ENCODE assay signal across 1 cellular context in genomic region chrX:2384486-2384885, GRCh38.
TF ChIP-seq lines count a peak whose summit lies in the region.

No MANE protein-coding gene starts in this region.

TF ChIP-seq in GM12878, 131 proteins besides CTCF, POLR2A, EP300 and RAD21:
- no peak for TF ChIP-seq PRDM15 (CRISPR knock-in tag; IDR thresholded peaks at IDR 0.05)
- TF ChIP-seq TCF3 (IDR thresholded peaks at IDR 0.05; ENCODE audit: borderline replicate concordance, insufficient read depth, low read depth, low read length) = no peak
- TF ChIP-seq SMARCA5 (IDR thresholded peaks at IDR 0.05) = no peak
- TF ChIP-seq ZZZ3 (IDR thresholded peaks at IDR 0.05; ENCODE audit: control insufficient read depth, insufficient read length, low read depth) = no peak
- TF ChIP-seq NR2C2 (IDR thresholded peaks at IDR 0.05; ENCODE audit: borderline replicate concordance, control insufficient read depth, insufficient read length, low read depth) = no peak
- no peak for TF ChIP-seq ASH2L (IDR thresholded peaks at IDR 0.05; ENCODE audit: borderline replicate concordance, low read depth)
- TF ChIP-seq ZBTB40 (IDR thresholded peaks at IDR 0.05; ENCODE audit: borderline replicate concordance) = no peak
- no peak for TF ChIP-seq FOS (IDR thresholded peaks at IDR 0.05; ENCODE audit: borderline replicate concordance, extremely low read depth, insufficient read length)
- TF ChIP-seq HSF1 (IDR thresholded peaks at IDR 0.05; ENCODE audit: low read depth, low read length) = no peak
- no peak for TF ChIP-seq ZBTB11 (CRISPR knock-in tag; IDR thresholded peaks at IDR 0.05)
- TF ChIP-seq SRF (IDR thresholded peaks at IDR 0.05; ENCODE audit: low read depth in 2 of 2, low read length in 2 of 2) = no peak
- no peak for TF ChIP-seq TBL1XR1 (IDR thresholded peaks at IDR 0.05; ENCODE audit: low read depth, low read length)
